Comparison of ENCODE assay signal across 8 cellular contexts in genomic region chr13:75537401-75538365, GRCh38. TPM values are rescaled to one million over a fixed set of nuclear protein-coding genes. Genes with fewer than 3 reads are reported as not detected.
DNase-seq lines count a peak whose midpoint lies in the region; ATAC-seq and TF ChIP-seq lines count a peak whose summit lies in the region.

Gene COMMD6 (minus strand): TSS chr13:75537841. CDS start chr13:75537805, 36 bp downstream.

- no peaks in the 10 kb centered on the region for H3K27me3 Mint-ChIP-seq in activated CD8-positive, alpha-beta T cell treated with anti-CD3 and anti-CD28 coated beads, Interleukin-2, amount 10 ng/mL, durations not matched to agents 7 days and 5 days (ENCODE audit: low read depth)

- H3K36me3 Mint-ChIP-seq in activated CD8-positive, alpha-beta T cell treated with anti-CD3 and anti-CD28 coated beads, Interleukin-2, amount 10 ng/mL, durations not matched to agents 7 days and 5 days (ENCODE audit: low read depth) = peaks cover 21% of the 10 kb centered on the region

- H3K4me3 Mint-ChIP-seq in activated CD8-positive, alpha-beta T cell treated with anti-CD3 and anti-CD28 coated beads, Interleukin-2, amount 10 ng/mL, durations not matched to agents 7 days and 5 days = peak within 1 kb of the TSS; percentile 93

- H3K4me3 ChIP-seq in lung = peak within 1 kb of the TSS; percentile 97

- CTCF ChIA-PET in activated CD8-positive, alpha-beta T cell treated with anti-CD3 and anti-CD28 coated beads, Interleukin-2, amount 10 ng/mL, durations not matched to agents 7 days and 5 days (lab: Charles Lee) = interaction anchor here (0.6 to 1.0 kb wide), 2 partner anchors 8 to 56 kb away, joined by 3 to 4 read pairs; partner anchors contain the start of gene TBC1D4

- H3K9me3 ChIP-seq in lung (ENCODE audit: control insufficient read depth in 2 of 2, insufficient read depth in 1 of 2, low read length in 1 of 2) = no peaks in the 10 kb centered on the region

- peak within 1 kb of the TSS; percentile 71 to 84 for H3K27ac ChIP-seq in lung (ENCODE audit: low read depth in 1 of 2, low read length in 1 of 2)

- peaks cover 33% of the 10 kb centered on the region for H3K4me1 Mint-ChIP-seq in activated CD8-positive, alpha-beta T cell treated with anti-CD3 and anti-CD28 coated beads, Interleukin-2, amount 10 ng/mL, durations not matched to agents 7 days and 5 days (ENCODE audit: low read depth)

- TF ChIP-seq CTCF in lung (IDR thresholded peaks at IDR 0.05; ENCODE audit: control extremely low read depth, extremely low read depth) = peak; percentile 4

- ATAC-seq in GM19438 (IDR thresholded peaks at IDR 0.05; ENCODE audit: low read depth, unreplicated experiment) = peak; percentile 97
- peak; percentile 97 for ATAC-seq in HG03571 (IDR thresholded peaks at IDR 0.05; ENCODE audit: unreplicated experiment)
- ATAC-seq in activated CD8-positive, alpha-beta T cell treated with anti-CD3 and anti-CD28 coated beads, Interleukin-2, amount 10 ng/mL, durations not matched to agents 7 days and 5 days = peak; percentile 97
- peak; percentile 97 for ATAC-seq in lung (ENCODE audit: insufficient read depth, low FRiP score)

- peaks cover 2 to 3% of the 10 kb centered on the region in 2 donors for H3K36me3 ChIP-seq in lung (ENCODE audit: control insufficient read depth in 2 of 2, insufficient read depth in 2 of 2, low read length in 2 of 2)

- peaks cover 3 to 7% of the 10 kb centered on the region in 2 donors for H3K4me1 ChIP-seq in lung (ENCODE audit: control insufficient read depth in 2 of 2, insufficient read depth in 2 of 2, low read length in 2 of 2)

- H3K27me3 ChIP-seq in lung (ENCODE audit: control insufficient read depth, insufficient read depth) = no peaks in the 10 kb centered on the region

- peak; percentile 90 for DNase-seq in CMK (ENCODE audit: low read depth)
- DNase-seq in NCI-H82 treated with DMSO at 0.1 percent for 48 hours (lab: John Stamatoyannopoulos, UW; ENCODE audit: unreplicated experiment) = peak; percentile 91
- DNase-seq in activated CD8-positive, alpha-beta T cell treated with anti-CD3 and anti-CD28 coated beads, Interleukin-2, amount 10 ng/mL, durations not matched to agents 7 days and 5 days = peak; percentile 77
- DNase-seq in effector CD8-positive, alpha-beta T cell (lab: John Stamatoyannopoulos, UW) = peak; percentile 37
- DNase-seq in lung (ENCODE audit: low spot score) = peak; percentile 74
- DNase-seq in stimulated activated CD4-positive, alpha-beta T cell treated with anti-CD3 and anti-CD28 coated beads, TNF-alpha, amount 100 ng/mL, for 48 hours (ENCODE audit: low read depth in 3 of 3) = peak; percentile 33 to 67 (median 37)

- H3K27ac Mint-ChIP-seq in activated CD8-positive, alpha-beta T cell treated with anti-CD3 and anti-CD28 coated beads, Interleukin-2, amount 10 ng/mL, durations not matched to agents 7 days and 5 days = peak within 1 kb of the TSS; percentile 85

- no peaks in the 10 kb centered on the region for H3K9me3 Mint-ChIP-seq in activated CD8-positive, alpha-beta T cell treated with anti-CD3 and anti-CD28 coated beads, Interleukin-2, amount 10 ng/mL, durations not matched to agents 7 days and 5 days (ENCODE audit: insufficient read depth)

- WGBS in lung, 2 donors = 0% methylated on average over 49 to 51 of the region's 51 CpGs

- POLR2A ChIA-PET in activated CD8-positive, alpha-beta T cell treated with anti-CD3 and anti-CD28 coated beads, Interleukin-2, amount 10 ng/mL, durations not matched to agents 7 days and 5 days (lab: Charles Lee) = interaction anchor here (0.6 to 1.4 kb wide), 3 partner anchors 10 to 211 kb away, joined by 3 to 7 read pairs (median 4); no protein-coding TSS in a partner anchor

RNA-seq across cellular contexts. Expression of gene COMMD6, which starts in this region (rescaled TPM):
- 100 to 1,000 TPM; 128 to 130 TPM for total RNA-seq in activated CD8-positive, alpha-beta T cell treated with anti-CD3 and anti-CD28 coated beads, Interleukin-2, amount 10 ng/mL, durations not matched to agents 7 days and 5 days
- 10 to 100 TPM; 61.0 to 92.4 TPM for total RNA-seq in lung
- polyA plus RNA-seq in lung = 100 to 1,000 TPM in 1 of 2 donors, 10 to 100 TPM in 1; 67.4 to 167 TPM

Comparison
In these comparisons a context has a peak if more than half of its experiments do, and no peak if none do; other contexts are left out.
1. Peak in every context shown above with its lines: DNase-seq, ATAC-seq, H3K4me3 ChIP-seq and H3K27ac ChIP-seq.
2. DNase-seq: peak in every context shown above with its lines; median percentile 91 in NCI-H82 treated with DMSO at 0.1 percent for 48 hours; 90 in CMK; 77 in activated CD8-positive, alpha-beta T cell treated with anti-CD3 and anti-CD28 coated beads, Interleukin-2, amount 10 ng/mL, durations not matched to agents 7 days and 5 days; 74 in lung; 37 in effector CD8-positive, alpha-beta T cell; 37 in stimulated activated CD4-positive, alpha-beta T cell treated with anti-CD3 and anti-CD28 coated beads, TNF-alpha, amount 100 ng/mL, for 48 hours.